16 cellular contexts compared by ENCODE assay signal in genomic region chr9:80701061-80701460, GRCh38.
DNase-seq lines count a peak whose midpoint lies in the region; ATAC-seq and TF ChIP-seq lines count a peak whose summit lies in the region.
"Had no signal": no experiment of that assay in that cellular context is flagged by ENCODE, and none has a peak within 500 bp of the region (broad histone marks: within the 10 kb centered on the region; RNA-seq: fewer than 3 reads in every experiment).

No MANE protein-coding gene starts in this region.

- H3K4me1 ChIP-seq in aorta (ENCODE audit: control insufficient read depth in 1 of 2, insufficient read depth in 2 of 2, low read length in 2 of 2), result peaks cover 0 to 3% of the 10 kb centered on the region in 2 donors
- peaks cover 0 to 16% (median 0%) of the 10 kb centered on the region in 9 donors for H3K4me1 ChIP-seq in heart right ventricle

- peak; percentile 22 for ATAC-seq in aorta (ENCODE audit: low FRiP score)
- no peak for ATAC-seq in left ventricle myocardium superior
- ATAC-seq in heart right ventricle, result no peak
- ATAC-seq in T-helper 17 cell, result no peak

- H3K4me3 ChIP-seq in choroid plexus epithelial cell (ENCODE audit: low read depth, low read length) (no peak overlapping the region), aorta (ENCODE audit: low read length in 2 of 2) (no peak overlapping the region), heart right ventricle (no peak overlapping the region)

- H3K36me3 ChIP-seq in aorta (ENCODE audit: control insufficient read depth in 1 of 2, insufficient read depth in 2 of 2, low read length in 1 of 2) (no peaks in the 10 kb centered on the region), heart right ventricle (no peaks in the 10 kb centered on the region)

- no peaks in the 10 kb centered on the region for H3K27me3 Mint-ChIP-seq in T-helper 17 cell

- no peaks in the 10 kb centered on the region for H3K4me1 Mint-ChIP-seq in T-helper 17 cell

- H3K27me3 ChIP-seq in aorta (ENCODE audit: control insufficient read depth in 1 of 2, insufficient read depth in 2 of 2, low read length in 1 of 2), result no peaks in the 10 kb centered on the region
- no peaks in the 10 kb centered on the region for H3K27me3 ChIP-seq in heart right ventricle

- intact Hi-C loops in aorta (cut with DNase I), result no loop called here
- intact Hi-C loops in left ventricle myocardium superior (cut with micrococcal nuclease), result no loop called here
- intact Hi-C loops in heart right ventricle (cut with DNase I), result no loop called here

- TF ChIP-seq CTCF in choroid plexus epithelial cell (conservative IDR thresholded peaks at IDR 0.05; ENCODE audit: low read depth, low read length), result no peak
- TF ChIP-seq CTCF in heart right ventricle (IDR thresholded peaks at IDR 0.05), result no peak

- H3K27ac Mint-ChIP-seq in T-helper 17 cell, result no peak overlapping the region

- no peaks in the 10 kb centered on the region for H3K36me3 Mint-ChIP-seq in T-helper 17 cell (ENCODE audit: low read depth)

- H3K27ac ChIP-seq in aorta (ENCODE audit: low read depth in 1 of 2, low read length in 2 of 2) (no peak overlapping the region), heart right ventricle (peak overlapping the region in 1 of 10 donors; percentile 15)
- H3K27ac ChIP-seq: C4-2B had no signal

- peak; percentile 11 for DNase-seq in NCI-H226
- peak; percentile 9 for DNase-seq in choroid plexus epithelial cell (ENCODE audit: low read depth)
- DNase-seq in iris pigment epithelial cell (ENCODE audit: low read depth), result peak; percentile 55
- no peak for DNase-seq in aorta
- DNase-seq in left ventricle myocardium superior, result no peak
- no peak for DNase-seq in heart right ventricle
- DNase-seq in T-helper 17 cell, result no peak
- DNase-seq: ACHN, GOT3, KBM-7, NCI-H1694 treated with DMSO at 0.1 percent for 48 hours, NCI-H510A treated with DMSO at 0.1 percent for 48 hours, NCI-H774, OCI-M1, SHP77 treated with DMSO at 0.1 percent for 48 hours had no signal

- no peak overlapping the region for H3K4me3 Mint-ChIP-seq in T-helper 17 cell

- H3K9me3 ChIP-seq in aorta (ENCODE audit: control insufficient read depth, low read length) (no peaks in the 10 kb centered on the region), heart right ventricle (peaks cover 0 to 13% (median 0%) of the 10 kb centered on the region in 11 donors), T-helper 17 cell (ENCODE audit: control insufficient read depth, low read length, poor library complexity, severe bottlenecking) (no peaks in the 10 kb centered on the region)

Comparison
In these comparisons a context has a peak if more than half of its experiments do, and no peak if none do; other contexts are left out.
1. DNase-seq: peak in NCI-H226 (single experiment), choroid plexus epithelial cell (single experiment) and iris pigment epithelial cell (single experiment); none in aorta (0 of 2), left ventricle myocardium superior (single experiment), heart right ventricle (0 of 2) and T-helper 17 cell (0 of 3).